1 cellular context compared by ENCODE assay signal in the genomic region with DNA sequence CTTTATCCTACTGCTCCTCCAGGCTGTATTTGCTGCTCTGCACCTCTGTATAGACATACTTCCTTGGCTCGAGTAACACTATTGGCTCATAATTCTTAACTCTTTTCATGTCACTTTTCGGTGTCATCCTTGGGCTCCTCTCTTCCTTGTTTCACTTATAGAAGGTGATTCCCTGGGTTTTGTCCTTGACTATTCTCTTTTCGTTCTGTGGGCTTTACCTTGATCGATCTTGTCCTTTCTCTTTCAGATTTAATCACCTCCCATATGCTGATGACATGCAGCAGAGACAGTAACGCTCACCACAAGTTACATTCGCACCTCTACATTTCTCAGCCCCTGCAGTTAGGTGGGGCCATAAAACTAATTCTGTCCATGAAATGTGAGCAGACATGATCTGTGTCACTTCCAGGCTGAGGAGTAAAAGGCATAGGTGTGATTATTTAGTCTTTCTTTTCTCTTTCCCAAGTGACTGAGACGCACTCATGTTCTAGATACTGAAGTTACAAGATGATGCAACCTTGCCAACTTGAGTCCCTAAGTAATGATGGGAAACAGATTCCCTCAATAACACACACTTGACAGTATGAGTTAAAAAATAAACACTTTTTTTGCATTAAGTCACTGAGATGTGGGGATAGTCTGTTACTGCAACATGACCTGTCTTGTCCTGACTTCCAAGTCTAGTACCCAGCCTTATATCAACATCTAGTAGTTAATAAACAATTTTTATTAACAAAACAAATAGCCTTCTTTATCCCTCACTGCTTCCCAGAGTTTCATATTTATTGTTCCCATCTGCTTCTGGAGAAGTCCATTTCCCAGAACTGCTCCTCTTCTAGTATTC.
TF ChIP-seq lines count a peak whose summit lies in the region.

No MANE protein-coding gene starts in this region.

TF ChIP-seq in SK-N-SH, 30 proteins besides CTCF, POLR2A, EP300 and RAD21 (continued from another document):
- no peak for TF ChIP-seq REST (IDR thresholded peaks at IDR 0.05; ENCODE audit: low read depth, low read length)
